Comparison of ENCODE assay signal across 8 cellular contexts in genomic region chr15:45166792-45167630, GRCh38. TPM values are rescaled to one million over a fixed set of nuclear protein-coding genes. Genes with fewer than 3 reads are reported as not detected.
DNase-seq lines count a peak whose midpoint lies in the region; ATAC-seq and TF ChIP-seq lines count a peak whose summit lies in the region.

No MANE protein-coding gene starts in this region.

- H3K4me3 ChIP-seq in Caco-2 (ENCODE audit: low read depth, low read length) (peak overlapping the region; percentile 52), HL-60 (replicated peaks; ENCODE audit: insufficient read depth, low read length) (peak overlapping the region; percentile 60), NT2/D1 (ENCODE audit: insufficient read length, low read depth) (peak overlapping the region; percentile 40), epithelial cell of esophagus (ENCODE audit: low read length) (peak overlapping the region; percentile 39), mucosa of descending colon (peak overlapping the region; percentile 59)

- CTCF ChIA-PET in Caco-2 (lab: Charles Lee) = interaction anchor here (0.9 to 1.2 kb wide), 3 partner anchors 35 to 49 kb away, joined by 3 to 5 read pairs (median 4); no protein-coding TSS in a partner anchor

- H3K27ac Mint-ChIP-seq in Caco-2 (ENCODE audit: unreplicated experiment) = peak overlapping the region; percentile 69

- H3K36me3 ChIP-seq in Caco-2 (ENCODE audit: control insufficient read depth, insufficient read depth, low read length) = no peaks in the 10 kb centered on the region; the same call in 1 of the 2 replicates
- no peaks in the 10 kb centered on the region for H3K36me3 ChIP-seq in NT2/D1 (ENCODE audit: insufficient read depth, insufficient read length, low read length)
- no peaks in the 10 kb centered on the region for H3K36me3 ChIP-seq in mucosa of descending colon (ENCODE audit: low read depth)

- POLR2A ChIA-PET in Caco-2 (lab: Charles Lee) = interaction anchor here (0.7 kb wide), 1 partner anchor 389 kb away, joined by 3 read pairs; no protein-coding TSS in a partner anchor

- H3K9me3 ChIP-seq in Caco-2 (no peaks in the 10 kb centered on the region), NT2/D1 (ENCODE audit: insufficient read depth, low read length) (no peaks in the 10 kb centered on the region), mucosa of descending colon (no peaks in the 10 kb centered on the region)

- peaks cover 17% of the 10 kb centered on the region for H3K36me3 Mint-ChIP-seq in Caco-2 (ENCODE audit: insufficient read depth, unreplicated experiment)

- H3K4me1 ChIP-seq in Caco-2 (peaks cover 32% of the 10 kb centered on the region), NT2/D1 (ENCODE audit: insufficient read depth, insufficient read length) (peaks cover 20% of the 10 kb centered on the region), mucosa of descending colon (ENCODE audit: low read depth) (peaks cover 6% of the 10 kb centered on the region)

- H3K9ac ChIP-seq in NT2/D1 (ENCODE audit: insufficient read length, low read depth) = peak overlapping the region; percentile 85

- peak overlapping the region; percentile 79 for H3K27ac ChIP-seq in HL-60 (replicated peaks)

- no peaks in the 10 kb centered on the region for H3K9me3 Mint-ChIP-seq in Caco-2 (ENCODE audit: unreplicated experiment)

- no peaks in the 10 kb centered on the region for H3K27me3 Mint-ChIP-seq in Caco-2 (ENCODE audit: insufficient read depth, unreplicated experiment)

- H3K4me3 Mint-ChIP-seq in Caco-2 (ENCODE audit: unreplicated experiment) = peak overlapping the region; percentile 71

- H3K27me3 ChIP-seq in Caco-2 (replicated peaks; ENCODE audit: control insufficient read depth, insufficient read depth, low read length) (no peaks in the 10 kb centered on the region), HL-60 (ENCODE audit: insufficient read depth, poor library complexity, severe bottlenecking) (no peaks in the 10 kb centered on the region), NT2/D1 (ENCODE audit: insufficient read depth, insufficient read length) (no peaks in the 10 kb centered on the region)

- DNase-seq in Caco-2 = peak; percentile 88 to 89
- DNase-seq in HL-60 (ENCODE audit: low read depth in 1 of 2, low spot score in 1 of 2) = peak; percentile 77 to 94
- DNase-seq in NT2/D1 (ENCODE audit: low read depth, low spot score) = peak; percentile 75
- peak; percentile 80 for DNase-seq in activated CD8-positive, alpha-beta memory T cell treated with anti-CD3 and anti-CD28 coated beads, Interleukin-2, amount 50 U/mL, for 4 hours
- DNase-seq in epithelial cell of esophagus (ENCODE audit: low read depth) = peak; percentile 56
- DNase-seq in mucosa of descending colon = peak; percentile 88 to 93 (median 92)
- DNase-seq in stimulated activated CD8-positive, alpha-beta memory T cell treated with anti-CD3 and anti-CD28 coated beads, Interleukin-4, amount 100 ng/mL, for 1 hour (ENCODE audit: low read depth in 2 of 2, low spot score in 1 of 2) = peak; percentile 45 to 66

- peak; percentile 91 for ATAC-seq in GM19463 (IDR thresholded peaks at IDR 0.05; ENCODE audit: unreplicated experiment)
- peak; percentile 90 for ATAC-seq in mucosa of descending colon

- H3K4me1 Mint-ChIP-seq in Caco-2 (ENCODE audit: low read depth, unreplicated experiment) = peaks cover 17% of the 10 kb centered on the region

- BruUV-seq in Caco-2 (replicated peaks; lab: Mats Ljungman, UMichigan) = no TSS peak

- intact Hi-C loops in Caco-2 (cut with micrococcal nuclease; ENCODE audit: unreplicated experiment) = loop anchor here (1.0 to 2.0 kb wide), 3 partner anchors 20 to 282 kb away; partner anchors contain the start of gene SHF
- intact Hi-C loops in mucosa of descending colon (cut with DNase I, micrococcal nuclease) = loop anchor here in 1 of 2 donors (10.0 kb wide), 1 partner anchor 218 kb away; no protein-coding TSS in a partner anchor

- TF ChIP-seq CTCF in Caco-2 (IDR thresholded peaks at IDR 0.05; ENCODE audit: insufficient read depth in 1 of 2, low read depth in 1 of 2, low read length in 1 of 2, severe bottlenecking in 1 of 2, unreplicated experiment in 1 of 2) = peak; percentile 46 to 80
- peak; percentile 73 for TF ChIP-seq CTCF in HL-60 (IDR thresholded peaks at IDR 0.05; ENCODE audit: insufficient read depth, low read length)
- peak; percentile 42 for TF ChIP-seq CTCF in epithelial cell of esophagus (IDR thresholded peaks at IDR 0.05; ENCODE audit: insufficient read depth, low read depth, low read length, missing control alignments)
- peak; percentile 61 for TF ChIP-seq CTCF in mucosa of descending colon (IDR thresholded peaks at IDR 0.05)

RNA-seq across cellular contexts. Expression of gene SHF, which starts 20.8 kb away (rescaled TPM):
- 11.9 and 12.9 TPM in 2 replicates for total RNA-seq in Caco-2 (2022)
- total RNA-seq in mucosa of descending colon = 10 to 100 TPM in 2 of 3 donors, 1 to 10 TPM in 1; 5.4 to 19.2 (median 14.9) TPM

RNA-seq across cellular contexts. Expression of gene DUOX1, which starts 37.2 kb away (rescaled TPM):
- 0.14 and 0.56 TPM in 2 replicates for total RNA-seq in Caco-2 (2022)
- 1 to 10 TPM in 1 of 3 donors, under 1 TPM in 2; 0.43 to 1.7 (median 0.70) TPM for total RNA-seq in mucosa of descending colon

RNA-seq across cellular contexts. Expression of gene DUOXA1, which starts 37.3 kb away (rescaled TPM):
- 0.39 TPM in 1 of 2 replicates, not detected in the other for total RNA-seq in Caco-2 (2022)
- 1 to 10 TPM in 2 of 3 donors, under 1 TPM in 1; 0.29 to 1.6 (median 1.6) TPM for total RNA-seq in mucosa of descending colon

RNA-seq across cellular contexts. Expression of gene DUOXA2, which starts 52.9 kb away (rescaled TPM):
- total RNA-seq in Caco-2 (2022) (1.5 and 1.6 TPM in 2 replicates), mucosa of descending colon (1 to 10 TPM in 2 of 3 donors, under 1 TPM in 1; 0.32 to 5.8 (median 1.2) TPM)

RNA-seq across cellular contexts. Expression of gene DUOX2, which starts 53.0 kb away (rescaled TPM):
- total RNA-seq in Caco-2 (2022) (6.9 and 8.3 TPM in 2 replicates), mucosa of descending colon (10 to 100 TPM in 1 of 3 donors, 1 to 10 TPM in 2; 3.1 to 40.1 (median 5.1) TPM)

Comparison
In these comparisons a context has a peak if more than half of its experiments do, and no peak if none do; other contexts are left out.
1. Peak in every context shown above with its lines: DNase-seq, ATAC-seq, H3K4me3 ChIP-seq and H3K27ac ChIP-seq.